21 cellular contexts compared by ENCODE assay signal in the genomic region with DNA sequence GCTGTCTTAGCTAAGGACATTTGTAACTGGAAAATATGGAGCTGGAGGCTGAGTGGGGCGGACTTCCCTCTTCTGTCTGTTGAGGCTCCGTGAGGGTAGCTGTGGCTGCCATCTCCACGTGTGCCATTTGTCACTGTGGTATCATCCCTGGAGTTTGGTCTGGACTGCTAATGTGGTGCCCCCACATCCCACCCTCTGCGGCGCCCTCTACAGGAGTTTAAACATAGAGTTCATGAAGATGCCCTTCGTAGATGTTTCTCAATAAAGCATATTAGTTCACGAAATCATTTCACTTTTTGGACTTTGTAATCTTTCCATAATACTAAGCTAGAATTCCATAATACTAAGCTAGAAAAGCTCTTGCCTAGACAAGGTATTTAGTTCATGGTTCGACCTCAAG. TPM values are rescaled to one million over a fixed set of nuclear protein-coding genes. Genes with fewer than 3 reads are reported as not detected.
DNase-seq lines count a peak whose midpoint lies in the region; ATAC-seq and TF ChIP-seq lines count a peak whose summit lies in the region.
"Had no signal": no experiment of that assay in that cellular context is flagged by ENCODE, and none has a peak within 500 bp of the region (broad histone marks: within the 10 kb centered on the region; RNA-seq: fewer than 3 reads in every experiment).

No MANE protein-coding gene starts in this region.

- H2AK5ac ChIP-seq in H9 (ENCODE audit: insufficient read length, low read length), result no peak overlapping the region

- no peak overlapping the region for H3K4me2 ChIP-seq in H9 (ENCODE audit: insufficient read depth, insufficient read length, low read length)
- H3K4me2 ChIP-seq: BLaER1 had no signal

- DNase-seq in NCI-H146 (lab: John Stamatoyannopoulos, UW), result peak; percentile 43
- DNase-seq in NCI-H146 treated with DMSO at 0.1 percent for 48 hours (lab: John Stamatoyannopoulos, UW; ENCODE audit: unreplicated experiment), result no peak
- no peak for DNase-seq in H9
- peak; percentile 56 for DNase-seq in NCI-H69 (lab: John Stamatoyannopoulos, UW)
- DNase-seq in iPS-NIHi7 (ENCODE audit: extremely low spot score), result peak; percentile 52
- DNase-seq in right cardiac atrium, result no peak
- DNase-seq in T-cell, result no peak
- DNase-seq in stimulated activated CD8-positive, alpha-beta memory T cell treated with anti-CD3 and anti-CD28 coated beads, Interleukin-4, amount 100 ng/mL, for 48 hours, result no peak
- DNase-seq: activated CD4-positive, alpha-beta T cell treated with anti-CD3 and anti-CD28 coated beads, Interleukin-2, amount 10 ng/mL, durations not matched to agents 24 days and 14 days; activated CD8-positive, alpha-beta memory T cell treated with anti-CD3 and anti-CD28 coated beads, Interleukin-2, amount 50 U/mL, for 48 hours; effector CD4-positive, alpha-beta T cell; foreskin fibroblast; GDM1; Kasumi-1; left ventricle myocardium superior; NCI-H1092 treated with DMSO at 0.1 percent for 48 hours; stimulated activated CD4-positive, alpha-beta T cell treated with anti-CD3 and anti-CD28 coated beads, Interleukin-15, amount 100 ng/mL, for 24 hours had no signal

- H3K79me1 ChIP-seq in H9 (ENCODE audit: insufficient read depth, low read depth, low read length, poor library complexity, severe bottlenecking), result no peaks in the 10 kb centered on the region

- H3K4me1 ChIP-seq in H9 (ENCODE audit: insufficient read depth, low read length) (no peaks in the 10 kb centered on the region), right cardiac atrium (ENCODE audit: control insufficient read depth, insufficient read depth, low read length) (no peaks in the 10 kb centered on the region)
- H3K4me1 ChIP-seq: BLaER1 had no signal

- no peak overlapping the region for H4K5ac ChIP-seq in H9 (ENCODE audit: insufficient read length, low read depth, low read length)

- H3K27ac ChIP-seq in H9 (ENCODE audit: insufficient read length, low read depth, low read length) (no peak overlapping the region), right cardiac atrium (ENCODE audit: low read length) (no peak overlapping the region)
- H3K27ac ChIP-seq: BLaER1 had no signal

- CTCF ChIA-PET in T-cell (lab: Charles Lee), result interaction anchor here in 1 of 2 donors (0.6 kb wide), 1 partner anchor 54 kb away, joined by 3 read pairs; no protein-coding TSS in a partner anchor

- no peak overlapping the region for H3K9ac ChIP-seq in H9 (ENCODE audit: extremely low read depth, insufficient read length, low read length)
- H3K9ac ChIP-seq: BLaER1 had no signal

- no peak overlapping the region for H2BK5ac ChIP-seq in H9 (ENCODE audit: insufficient read length, low read length)

- intact Hi-C loops in right cardiac atrium (cut with DNase I), result no loop called here

- H3K56ac ChIP-seq in H9 (ENCODE audit: insufficient read length, low read depth, low read length), result no peak overlapping the region

- ATAC-seq in right cardiac atrium, result no peak
- ATAC-seq in T-cell (replicated peaks in 1 of 4), result no peak
- ATAC-seq: left ventricle myocardium superior, sciatic nerve had no signal

- POLR2A ChIA-PET in T-cell (lab: Charles Lee), result no interaction called here

- no peak overlapping the region for H3K4me3 ChIP-seq in right cardiac atrium (ENCODE audit: low read length)
- H3K4me3 ChIP-seq: BLaER1 had no signal

- no peaks in the 10 kb centered on the region for H3K27me3 ChIP-seq in H9 (ENCODE audit: insufficient read depth, low read length)
- no peaks in the 10 kb centered on the region for H3K27me3 ChIP-seq in right cardiac atrium (ENCODE audit: control insufficient read depth, insufficient read depth)
- H3K27me3 ChIP-seq: BLaER1 had no signal

- H3K4me3 Mint-ChIP-seq in H9 (no peak overlapping the region), T-cell (no peak overlapping the region)
- H3K4me3 Mint-ChIP-seq: activated CD4-positive, alpha-beta T cell treated with anti-CD3 and anti-CD28 coated beads, Interleukin-2, amount 10 ng/mL, durations not matched to agents 24 days and 14 days; T-helper 1 cell treated with Interleukin-12 subunit alpha and Interleukin-12 subunit beta and Interleukin-4 antibody, amounts not matched to agents 30 μg/mL and 1 μg/mL, for 36 hours; type B pancreatic cell had no signal

- H3K9me3 ChIP-seq in H9 (ENCODE audit: control insufficient read depth, low read depth, low read length) (no peaks in the 10 kb centered on the region), right cardiac atrium (ENCODE audit: control insufficient read depth, low read length) (no peaks in the 10 kb centered on the region)
- H3K9me3 ChIP-seq: BLaER1 had no signal

- H3K23me2 ChIP-seq in H9 (ENCODE audit: insufficient read length, low read depth, low read length, poor library complexity, severe bottlenecking), result no peaks in the 10 kb centered on the region

- no peak overlapping the region for H3K14ac ChIP-seq in H9 (ENCODE audit: insufficient read depth, low read length)

- H3K27me3 Mint-ChIP-seq in H9 (ENCODE audit: low read depth), result peaks cover 8% of the 10 kb centered on the region
- peaks cover under 1 to 5% of the 10 kb centered on the region in 2 donors for H3K27me3 Mint-ChIP-seq in T-cell
- H3K27me3 Mint-ChIP-seq: activated CD4-positive, alpha-beta T cell treated with anti-CD3 and anti-CD28 coated beads, Interleukin-2, amount 10 ng/mL, durations not matched to agents 24 days and 14 days had no signal

- no CpG with 5 or more reads among the region's 8 CpGs for WGBS in H9 (ENCODE audit: extremely low coverage, insufficient read length, low lambda C conversion rate)
- WGBS in right cardiac atrium, result 80% methylated on average over 8 of the region's 8 CpGs

- no peak overlapping the region for H2BK15ac ChIP-seq in H9 (ENCODE audit: low read depth, low read length)

- H3T11ph ChIP-seq in H9 (ENCODE audit: low read length), result no peak overlapping the region

- H3K79me2 ChIP-seq in H9 (ENCODE audit: insufficient read depth, low read length), result no peaks in the 10 kb centered on the region

- no peak overlapping the region for H2BK20ac ChIP-seq in H9 (ENCODE audit: low read depth, low read length, poor library complexity, severe bottlenecking)

- TF ChIP-seq CTCF in H9 (conservative IDR thresholded peaks at IDR 0.05), result peak; percentile 68

- no peaks in the 10 kb centered on the region for H3K9me3 Mint-ChIP-seq in H9
- H3K9me3 Mint-ChIP-seq in T-cell, result peaks cover 0 to 3% (median 0%) of the 10 kb centered on the region in 3 donors
- H3K9me3 Mint-ChIP-seq: activated CD4-positive, alpha-beta T cell treated with anti-CD3 and anti-CD28 coated beads, Interleukin-2, amount 10 ng/mL, durations not matched to agents 24 days and 14 days; T-helper 1 cell treated with Interleukin-12 subunit alpha and Interleukin-12 subunit beta and Interleukin-4 antibody, amounts not matched to agents 30 μg/mL and 1 μg/mL, for 36 hours; type B pancreatic cell had no signal

- H2BK12ac ChIP-seq in H9 (ENCODE audit: insufficient read length, low read depth, low read length), result no peak overlapping the region

- H2BK120ac ChIP-seq in H9 (ENCODE audit: low read depth, low read length, poor library complexity, severe bottlenecking), result no peak overlapping the region

- H3K18ac ChIP-seq in H9 (ENCODE audit: insufficient read length, low read depth, low read length), result no peak overlapping the region

- peaks cover 7 to 10% of the 10 kb centered on the region in 2 experiments for H3K4me1 Mint-ChIP-seq in H9
- H3K4me1 Mint-ChIP-seq in T-cell, result no peaks in the 10 kb centered on the region
- H3K4me1 Mint-ChIP-seq: activated CD4-positive, alpha-beta T cell treated with anti-CD3 and anti-CD28 coated beads, Interleukin-2, amount 10 ng/mL, durations not matched to agents 24 days and 14 days had no signal

- H4K8ac ChIP-seq in H9 (replicated peaks; ENCODE audit: insufficient read length, low read depth, low read length), result no peak overlapping the region

- H4K20me1 ChIP-seq in H9 (ENCODE audit: control insufficient read depth, insufficient read depth, insufficient read length), result no peaks in the 10 kb centered on the region
- H4K20me1 ChIP-seq: BLaER1 had no signal

- no peak overlapping the region for H3K27ac Mint-ChIP-seq in H9
- H3K27ac Mint-ChIP-seq in T-cell, result no peak overlapping the region
- H3K27ac Mint-ChIP-seq: activated CD4-positive, alpha-beta T cell treated with anti-CD3 and anti-CD28 coated beads, Interleukin-2, amount 10 ng/mL, durations not matched to agents 24 days and 14 days; T-helper 1 cell treated with Interleukin-12 subunit alpha and Interleukin-12 subunit beta and Interleukin-4 antibody, amounts not matched to agents 30 μg/mL and 1 μg/mL, for 36 hours; type B pancreatic cell had no signal

- no peak overlapping the region for H3K4ac ChIP-seq in H9 (ENCODE audit: low read depth, low read length)

- H4K91ac ChIP-seq in H9 (ENCODE audit: insufficient read length, low read depth, low read length), result no peak overlapping the region

- H3K36me3 Mint-ChIP-seq in H9 (ENCODE audit: insufficient read depth in 1 of 3, low read depth in 3 of 3), result no peaks in the 10 kb centered on the region; a peak in 2 of 7 replicates
- no peaks in the 10 kb centered on the region for H3K36me3 Mint-ChIP-seq in T-cell
- H3K36me3 Mint-ChIP-seq: type B pancreatic cell had no signal

- H2AFZ ChIP-seq in H9 (ENCODE audit: low read length), result no peak overlapping the region

- no peak overlapping the region for H3K23ac ChIP-seq in H9 (ENCODE audit: insufficient read length, low read depth, low read length)

RNA-seq across cellular contexts. Expression of a gene that starts 52.4 kb away (rescaled TPM):
- total RNA-seq in H9 (2021), result 0.66 and 0.68 TPM in 2 replicates
- total RNA-seq in right cardiac atrium, result 1 to 10 TPM; 3.9 to 7.4 (median 4.7) TPM
- 2.1 TPM for polyA plus RNA-seq in right cardiac atrium
- total RNA-seq in T-cell, result under 1 TPM; 0.30 to 0.60 (median 0.50) TPM

Comparison
In these comparisons a context has a peak if more than half of its experiments do, and no peak if none do; other contexts are left out.
1. DNase-seq: peak in NCI-H146 (single experiment), NCI-H69 (single experiment) and iPS-NIHi7 (single experiment); none in NCI-H146 treated with DMSO at 0.1 percent for 48 hours (single experiment), H9 (single experiment), right cardiac atrium (0 of 3), T-cell (0 of 34) and stimulated activated CD8-positive, alpha-beta memory T cell treated with anti-CD3 and anti-CD28 coated beads, Interleukin-4, amount 100 ng/mL, for 48 hours (single experiment).